In the genomic region with DNA sequence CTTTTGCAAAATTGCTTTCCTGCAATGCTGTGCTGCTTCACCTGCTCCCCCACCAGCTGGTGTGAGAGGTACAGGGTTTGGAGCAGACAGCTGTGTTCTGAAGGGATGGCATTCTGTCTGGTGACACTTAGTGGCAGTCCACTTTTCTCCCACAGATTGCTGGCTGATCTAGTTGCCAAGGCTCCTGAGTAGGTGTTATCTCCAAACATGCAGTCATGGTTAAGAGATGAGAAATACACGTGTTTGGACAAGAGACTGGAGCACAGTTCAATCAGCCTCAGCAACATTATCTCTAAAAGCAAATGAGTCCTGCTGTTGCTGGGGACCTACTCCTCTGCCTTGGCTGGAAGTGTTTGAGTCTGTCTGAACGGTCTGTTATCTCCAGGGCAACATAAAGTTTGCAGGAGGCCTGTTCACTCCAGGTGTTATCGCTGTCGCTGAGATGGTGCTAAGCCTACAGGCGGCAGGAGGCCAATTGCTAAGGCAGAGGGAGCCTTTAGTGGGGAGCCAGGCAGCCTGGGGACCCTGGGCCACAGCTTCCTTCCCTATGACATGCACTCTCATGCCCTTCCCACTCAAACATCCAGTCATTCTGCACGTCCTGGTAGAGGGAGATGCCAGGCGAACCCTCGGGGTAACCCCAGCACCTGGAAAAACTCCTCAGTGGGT, we compare ENCODE assay signal across 2 cellular contexts.
A peak's percentile ranks its signal among the peaks of the same experiment; 100 is the strongest.
TF ChIP-seq lines count a peak whose summit lies in the region.

No MANE protein-coding gene starts in this region.

TF ChIP-seq in SK-N-SH, 30 proteins besides CTCF, POLR2A, EP300 and RAD21:
- peak; percentile 16; the same call in 1 of the 2 replicates for TF ChIP-seq GATA2 (CRISPR knock-in tag; IDR thresholded peaks at IDR 0.05)

TF ChIP-seq in neural cell, 6 proteins besides CTCF, POLR2A, EP300 and RAD21:
- peak; percentile 14 for TF ChIP-seq POLR2AphosphoS5 (IDR thresholded peaks at IDR 0.05)
